In genomic region chr1:235159930-235160329, GRCh38 we compare ENCODE assay signal across 8 cellular contexts. TPM values are rescaled to one million over a fixed set of nuclear protein-coding genes. Genes with fewer than 3 reads are reported as not detected.
A peak's percentile ranks its signal among the peaks of the same experiment; 100 is the strongest.
DNase-seq lines count a peak whose midpoint lies in the region; ATAC-seq and TF ChIP-seq lines count a peak whose summit lies in the region.
"Not testable (repeated sequence)": the region's sequence is repeated elsewhere in the genome, so short reads cannot be mapped to it uniquely, and the experiment has no call there.

No MANE protein-coding gene starts in this region.

- peak overlapping the region; percentile 75 for H3K9ac ChIP-seq in OCI-LY3 (ENCODE audit: low read length)
- peak overlapping the region; percentile 82 for H3K9ac ChIP-seq in smooth muscle cell (ENCODE audit: low read depth)

- H3K4me1 Mint-ChIP-seq in activated CD8-positive, alpha-beta T cell treated with anti-CD3 and anti-CD28 coated beads, Interleukin-2, amount 10 ng/mL, durations not matched to agents 7 days and 5 days (ENCODE audit: low read depth) = peaks cover 15% of the 10 kb centered on the region

- not testable (repeated sequence) for H3F3A ChIP-seq in smooth muscle cell (ENCODE audit: low read depth)

- H3K27ac ChIP-seq in OCI-LY3 (ENCODE audit: low read length); muscle layer of duodenum (ENCODE audit: low read length): not testable (repeated sequence)
- H3K27ac ChIP-seq in smooth muscle cell (ENCODE audit: low read depth) = peak overlapping the region; percentile 82

- H2AFZ ChIP-seq in OCI-LY3 (ENCODE audit: low read depth, low read length); smooth muscle cell (ENCODE audit: low read depth): not testable (repeated sequence)

- peak overlapping the region; percentile 97 for H3K4me3 Mint-ChIP-seq in activated CD8-positive, alpha-beta T cell treated with anti-CD3 and anti-CD28 coated beads, Interleukin-2, amount 10 ng/mL, durations not matched to agents 7 days and 5 days

- peaks cover 30% of the 10 kb centered on the region for H3K36me3 Mint-ChIP-seq in activated CD8-positive, alpha-beta T cell treated with anti-CD3 and anti-CD28 coated beads, Interleukin-2, amount 10 ng/mL, durations not matched to agents 7 days and 5 days (ENCODE audit: low read depth)

- POLR2A ChIA-PET in activated CD8-positive, alpha-beta T cell treated with anti-CD3 and anti-CD28 coated beads, Interleukin-2, amount 10 ng/mL, durations not matched to agents 7 days and 5 days (lab: Charles Lee) = interaction anchor here (0.9 to 2.1 kb wide), 7 partner anchors 18 to 264 kb away, joined by 3 to 19 read pairs (median 5); partner anchors contain the start of genes GGPS1 and TOMM20

- CTCF ChIA-PET in activated CD8-positive, alpha-beta T cell treated with anti-CD3 and anti-CD28 coated beads, Interleukin-2, amount 10 ng/mL, durations not matched to agents 7 days and 5 days (lab: Charles Lee) = interaction anchor here (1.2 to 1.3 kb wide), 2 partner anchors 9 to 28 kb away, joined by 4 read pairs; no protein-coding TSS in a partner anchor

- not testable (repeated sequence) for H3K4me1 ChIP-seq in HAP-1; OCI-LY3 (ENCODE audit: low read length); smooth muscle cell (ENCODE audit: low read depth)
- H3K4me1 ChIP-seq in muscle layer of duodenum (ENCODE audit: control insufficient read depth in 1 of 2, insufficient read depth in 2 of 2, low read length in 2 of 2) = peaks cover 8 to 18% of the 10 kb centered on the region in 2 donors

- 91% methylated on average over 9 of the region's 9 CpGs for WGBS in smooth muscle cell (ENCODE audit: low lambda C conversion rate)

- in situ Hi-C loops in HAP-1 (cut with MboI; ENCODE audit: low sequenced_read_pairs) = not testable (repeated sequence)

- H3K36me3 ChIP-seq in HAP-1 (replicated peaks) (peaks cover 32% of the 10 kb centered on the region), OCI-LY3 (replicated peaks; ENCODE audit: low read depth, low read length) (peaks cover 28% of the 10 kb centered on the region), muscle layer of duodenum (ENCODE audit: control insufficient read depth in 1 of 2, insufficient read depth in 2 of 2, low read length in 2 of 2) (peaks cover 15 to 31% of the 10 kb centered on the region in 2 donors), smooth muscle cell (ENCODE audit: low read depth) (peaks cover 11% of the 10 kb centered on the region)

- H3K9me3 Mint-ChIP-seq in activated CD8-positive, alpha-beta T cell treated with anti-CD3 and anti-CD28 coated beads, Interleukin-2, amount 10 ng/mL, durations not matched to agents 7 days and 5 days (ENCODE audit: insufficient read depth) = not testable (repeated sequence)

- peaks cover 16% of the 10 kb centered on the region for H3K79me2 ChIP-seq in OCI-LY3 (ENCODE audit: low read length)
- peaks cover 31% of the 10 kb centered on the region for H3K79me2 ChIP-seq in smooth muscle cell (ENCODE audit: low read depth)

- H3K27ac Mint-ChIP-seq in activated CD8-positive, alpha-beta T cell treated with anti-CD3 and anti-CD28 coated beads, Interleukin-2, amount 10 ng/mL, durations not matched to agents 7 days and 5 days = peak overlapping the region; percentile 82

- not testable (repeated sequence) for H4K20me1 ChIP-seq in OCI-LY3 (ENCODE audit: insufficient read depth, low read length); smooth muscle cell (ENCODE audit: low read depth)

- not testable (repeated sequence) for TF ChIP-seq CTCF in AG10803 (conservative IDR thresholded peaks at IDR 0.05; ENCODE audit: low read length); OCI-LY3 (IDR thresholded peaks at IDR 0.05; ENCODE audit: low read depth, low read length); cardiac fibroblast (IDR thresholded peaks at IDR 0.05; ENCODE audit: low read depth, low read length); foreskin fibroblast (IDR thresholded peaks at IDR 0.05; ENCODE audit: low read depth, low read length); smooth muscle cell (IDR thresholded peaks at IDR 0.05; ENCODE audit: borderline replicate concordance, insufficient read depth, poor library complexity, severe bottlenecking)

- H3K9me3 ChIP-seq in HAP-1; OCI-LY3 (ENCODE audit: insufficient read depth, low read length); muscle layer of duodenum (ENCODE audit: control insufficient read depth in 1 of 2, low read length in 2 of 2); smooth muscle cell (replicated peaks; ENCODE audit: low read depth): not testable (repeated sequence)

- ATAC-seq in activated CD8-positive, alpha-beta T cell treated with anti-CD3 and anti-CD28 coated beads, Interleukin-2, amount 10 ng/mL, durations not matched to agents 7 days and 5 days = not testable (repeated sequence)

- DNase-seq in AG10803 (ENCODE audit: low read depth); activated CD8-positive, alpha-beta T cell treated with anti-CD3 and anti-CD28 coated beads, Interleukin-2, amount 10 ng/mL, durations not matched to agents 7 days and 5 days; cardiac fibroblast (ENCODE audit: low read depth in 2 of 2); foreskin fibroblast; smooth muscle cell (lab: John Stamatoyannopoulos, UW; ENCODE audit: unreplicated experiment): not testable (repeated sequence)
- peak in 1 of 2 experiments; percentile 23 for DNase-seq in HAP-1 (ENCODE audit: low spot score in 2 of 2)

- H3K27me3 Mint-ChIP-seq in activated CD8-positive, alpha-beta T cell treated with anti-CD3 and anti-CD28 coated beads, Interleukin-2, amount 10 ng/mL, durations not matched to agents 7 days and 5 days (ENCODE audit: low read depth) = not testable (repeated sequence)

- peak overlapping the region; percentile 70 for H3K4me2 ChIP-seq in OCI-LY3 (ENCODE audit: low read length)
- peak overlapping the region; percentile 96 for H3K4me2 ChIP-seq in smooth muscle cell

- not testable (repeated sequence) for H3K27me3 ChIP-seq in HAP-1 (ENCODE audit: low read depth); OCI-LY3 (ENCODE audit: low read depth, low read length); muscle layer of duodenum (ENCODE audit: low read depth, low read length); smooth muscle cell (ENCODE audit: low read depth)

- H3K4me3 ChIP-seq in AG10803 (ENCODE audit: low read length) = peak overlapping the region; percentile 95
- H3K4me3 ChIP-seq in HAP-1 = peak overlapping the region; percentile 70
- peak overlapping the region; percentile 82 for H3K4me3 ChIP-seq in OCI-LY3 (ENCODE audit: low read length)
- peak overlapping the region; percentile 74 to 82 for H3K4me3 ChIP-seq in cardiac fibroblast (replicated peaks in 1 of 2; ENCODE audit: low read depth in 2 of 2, low read length in 2 of 2)
- H3K4me3 ChIP-seq in foreskin fibroblast (ENCODE audit: low read depth in 1 of 2, low read length in 2 of 2) = peak overlapping the region; percentile 90
- peak overlapping the region; percentile 82 to 99 for H3K4me3 ChIP-seq in muscle layer of duodenum (ENCODE audit: low read depth in 1 of 2, low read length in 2 of 2)
- peak overlapping the region; percentile 71 for H3K4me3 ChIP-seq in smooth muscle cell

RNA-seq across cellular contexts. Expression of gene RBM34, which starts 1.1 kb away (rescaled TPM):
- 100 to 1,000 TPM; 115 to 117 TPM for total RNA-seq in activated CD8-positive, alpha-beta T cell treated with anti-CD3 and anti-CD28 coated beads, Interleukin-2, amount 10 ng/mL, durations not matched to agents 7 days and 5 days
- total RNA-seq in smooth muscle cell = 59.9 and 60.3 TPM in 2 replicates
- polyA plus RNA-seq in smooth muscle cell = 68.0 and 75.2 TPM in 2 replicates

RNA-seq across cellular contexts. Expression of gene TOMM20, which starts 31.3 kb away (rescaled TPM):
- 10 to 100 TPM; 72.2 to 81.7 TPM for total RNA-seq in activated CD8-positive, alpha-beta T cell treated with anti-CD3 and anti-CD28 coated beads, Interleukin-2, amount 10 ng/mL, durations not matched to agents 7 days and 5 days
- total RNA-seq in smooth muscle cell = 82.1 and 88.7 TPM in 2 replicates
- 46.1 and 71.3 TPM in 2 replicates for polyA plus RNA-seq in smooth muscle cell
